8 cellular contexts compared by ENCODE assay signal in the genomic region with DNA sequence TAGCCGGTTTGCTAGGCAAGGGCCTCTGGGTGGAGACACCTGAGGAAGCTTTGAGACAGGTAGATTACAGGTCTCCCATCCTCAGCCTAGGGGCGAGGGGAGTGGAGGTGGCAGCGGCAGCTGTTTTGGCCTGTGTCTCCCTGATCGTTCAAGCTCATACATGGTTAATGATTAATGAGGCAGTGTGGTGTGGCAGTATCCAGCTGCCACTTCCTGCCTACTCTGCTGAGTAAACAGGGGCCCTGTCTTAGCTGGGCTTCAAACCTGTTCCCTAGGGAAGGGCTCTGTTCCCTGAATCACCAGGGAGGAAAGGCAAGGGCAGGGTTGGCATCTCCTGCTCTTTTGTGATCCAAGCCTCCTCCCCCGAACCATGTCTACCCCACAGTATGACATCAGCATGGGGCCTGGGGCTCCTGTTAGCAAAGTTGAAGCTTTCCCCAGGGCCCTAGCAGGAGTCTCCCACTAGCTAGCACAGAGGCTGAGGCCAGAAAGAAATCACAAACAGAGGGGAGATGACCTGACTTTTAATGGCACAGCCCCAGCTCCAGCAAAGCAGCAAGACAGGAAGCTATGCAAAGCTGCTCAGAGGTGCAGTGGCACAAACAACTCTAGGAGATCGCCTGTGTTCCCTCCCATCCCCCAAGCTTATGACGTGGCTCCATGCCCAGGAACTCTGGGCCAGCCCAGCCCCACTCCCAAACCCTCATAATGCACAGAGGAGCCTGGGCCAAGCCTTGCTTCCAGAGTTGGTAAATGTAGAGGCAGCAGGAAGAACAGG. TPM values are rescaled to one million over a fixed set of nuclear protein-coding genes. Genes with fewer than 3 reads are reported as not detected.
DNase-seq lines count a peak whose midpoint lies in the region; ATAC-seq and TF ChIP-seq lines count a peak whose summit lies in the region.

No MANE protein-coding gene starts in this region.

- no peak for TF ChIP-seq POLR2A in gastrocnemius medialis (IDR thresholded peaks at IDR 0.05)

- DNase-seq in Calu3 (peak; percentile 83), RPMI8226 (peak; percentile 78), astrocyte of the spinal cord (ENCODE audit: low read depth, low spot score) (peak; percentile 68), hippocampal formation (lab: John Stamatoyannopoulos, UW) (peak; percentile 53 to 67), gastrocnemius medialis (peak; percentile 69 to 77)

- 65% methylated on average over 7 of the region's 7 CpGs for WGBS in HUES64

- peak overlapping the region; percentile 54 for H3K4me3 Mint-ChIP-seq in Calu3 (ENCODE audit: low read depth, unreplicated experiment)

- peak overlapping the region; percentile 96 for H3K27ac Mint-ChIP-seq in Calu3 (ENCODE audit: unreplicated experiment)

- no peak overlapping the region for H3K4me3 ChIP-seq in HUES64 (ENCODE audit: low read length)
- no peak overlapping the region for H3K4me3 ChIP-seq in astrocyte of the spinal cord (ENCODE audit: low read depth, low read length)
- peak overlapping the region; percentile 8 to 37 (median 30) for H3K4me3 ChIP-seq in gastrocnemius medialis

- H3K27me3 ChIP-seq in HUES64 (ENCODE audit: insufficient read depth, low read length) (peaks cover 34% of the 10 kb centered on the region), gastrocnemius medialis (no peaks in the 10 kb centered on the region)

- H3K27ac ChIP-seq in HUES64 (ENCODE audit: low read depth, low read length): peak overlapping the region; percentile 34; the same call in 1 of the 2 replicates
- H3K27ac ChIP-seq in gastrocnemius medialis: peak overlapping the region; percentile 91 to 99 (median 96)

- H3K9me3 ChIP-seq in HUES64 (ENCODE audit: insufficient read depth, low read depth, low read length): no peaks in the 10 kb centered on the region
- no peaks in the 10 kb centered on the region for H3K9me3 ChIP-seq in gastrocnemius medialis

- CTCF ChIA-PET in Calu3 (lab: Charles Lee): interaction anchor here (0.7 to 2.6 kb wide), 7 partner anchors 20 to 138 kb away, joined by 3 to 26 read pairs (median 5); partner anchors contain the start of genes ANKZF1, ATG9A, DNAJB2 and DNPEP

- H3K4me1 Mint-ChIP-seq in Calu3 (ENCODE audit: low read depth, unreplicated experiment): peaks cover 48% of the 10 kb centered on the region

- in situ Hi-C loops in astrocyte of the spinal cord (cut with HindIII; ENCODE audit: low sequenced_read_pairs) (no loop called here), gastrocnemius medialis (cut with MboI; ENCODE audit: low sequenced_read_pairs in 4 of 4) (no loop called here)

- H3K36me3 ChIP-seq in HUES64 (ENCODE audit: insufficient read depth, low read length) (peaks cover 21% of the 10 kb centered on the region; the same call in 1 of the 2 replicates), gastrocnemius medialis (peaks cover 0 to 33% of the 10 kb centered on the region in 2 donors)

- H3K27me3 Mint-ChIP-seq in Calu3 (ENCODE audit: unreplicated experiment): no peaks in the 10 kb centered on the region

- H3K4me1 ChIP-seq in HUES64 (ENCODE audit: insufficient read depth, low read length) (peaks cover 13% of the 10 kb centered on the region; the same call in 1 of the 2 replicates), gastrocnemius medialis (peaks cover 65 to 82% of the 10 kb centered on the region in 2 donors)

- intact Hi-C loops in Calu3 (cut with micrococcal nuclease; ENCODE audit: unreplicated experiment): loop anchor here (1.0 kb wide), 1 partner anchor 30 kb away; the partner anchor contains the start of gene DNAJB2
- intact Hi-C loops in gastrocnemius medialis (cut with DNase I; ENCODE audit: low total_unique reads): loop anchor here (5.0 kb wide), 1 partner anchor 348 kb away; the partner anchor contains the start of gene STK11IP

- H3K9me3 Mint-ChIP-seq in Calu3 (ENCODE audit: low read depth, unreplicated experiment): no peaks in the 10 kb centered on the region

- H3K9ac ChIP-seq in HUES64 (ENCODE audit: low read depth, low read length): no peak overlapping the region

- BruUV-seq in Calu3 (replicated peaks; lab: Mats Ljungman, UMichigan): no TSS peak

- peak; percentile 47 for ATAC-seq in GM19452 (IDR thresholded peaks at IDR 0.05; ENCODE audit: unreplicated experiment)
- ATAC-seq in gastrocnemius medialis: peak; percentile 3 to 18
- ATAC-seq in GM18868 (IDR thresholded peaks at IDR 0.05; ENCODE audit: unreplicated experiment): no peak

- no peak for TF ChIP-seq CTCF in Calu3 (IDR thresholded peaks at IDR 0.05; ENCODE audit: unreplicated experiment)
- no peak for TF ChIP-seq CTCF in astrocyte of the spinal cord (IDR thresholded peaks at IDR 0.05; ENCODE audit: low read depth, low read length)
- no peak for TF ChIP-seq CTCF in gastrocnemius medialis (IDR thresholded peaks at IDR 0.05 in 4 of 5, conservative IDR thresholded peaks at IDR 0.05 in 1 of 5)

- peaks cover 76% of the 10 kb centered on the region for H3K36me3 Mint-ChIP-seq in Calu3 (ENCODE audit: insufficient read depth, unreplicated experiment)

RNA-seq across cellular contexts. Expression of gene TUBA4B, which starts 3.7 kb away (rescaled TPM):
- total RNA-seq in Calu3 (2022) (not detected in 2 replicates), gastrocnemius medialis (not detected)
- not detected for polyA plus RNA-seq in HUES64 (2013, experiment 1 of 2)
- 0.19 TPM for polyA plus RNA-seq in HUES64 (2013, experiment 2 of 2)

RNA-seq across cellular contexts. Expression of gene STK16, which starts 4.1 kb away (rescaled TPM):
- 26.7 and 27.0 TPM in 2 replicates for total RNA-seq in Calu3 (2022)
- 18.8 TPM for polyA plus RNA-seq in HUES64 (2013, experiment 1 of 2)
- polyA plus RNA-seq in HUES64 (2013, experiment 2 of 2): 19.5 TPM
- 10 to 100 TPM in 3 of 4 donors, 1 to 10 TPM in 1; 4.4 to 19.3 (median 14.2) TPM for total RNA-seq in gastrocnemius medialis

RNA-seq across cellular contexts. Expression of gene GLB1L, which starts 4.1 kb away (rescaled TPM):
- total RNA-seq in Calu3 (2022): 7.6 and 12.1 TPM in 2 replicates
- polyA plus RNA-seq in HUES64 (2013, experiment 1 of 2): 3.2 TPM
- 5.6 TPM for polyA plus RNA-seq in HUES64 (2013, experiment 2 of 2)
- 1 to 10 TPM; 1.0 to 3.6 (median 1.3) TPM for total RNA-seq in gastrocnemius medialis

RNA-seq across cellular contexts. Expression of gene TUBA4A, which starts 4.3 kb away (rescaled TPM):
- total RNA-seq in Calu3 (2022) (68.8 and 97.9 TPM in 2 replicates), gastrocnemius medialis (100 to 1,000 TPM; 351 to 797 (median 386) TPM)
- 27.3 TPM for polyA plus RNA-seq in HUES64 (2013, experiment 1 of 2)
- 32.2 TPM for polyA plus RNA-seq in HUES64 (2013, experiment 2 of 2)

RNA-seq across cellular contexts. Expression of gene ANKZF1, which starts 19.8 kb away (rescaled TPM):
- total RNA-seq in Calu3 (2022) (44.1 and 56.6 TPM in 2 replicates), gastrocnemius medialis (10 to 100 TPM; 13.0 to 23.0 (median 19.1) TPM)
- polyA plus RNA-seq in HUES64 (2013, experiment 1 of 2): 17.8 TPM
- polyA plus RNA-seq in HUES64 (2013, experiment 2 of 2): 18.8 TPM

Comparison
In these comparisons a context has a peak if more than half of its experiments do, and no peak if none do; other contexts are left out.
1. H3K4me3 ChIP-seq: peak in gastrocnemius medialis (4 of 4); none in HUES64 (single experiment) and astrocyte of the spinal cord (single experiment).
2. Peak in every context shown above with its lines, with median percentiles within 50 percentile points of each other: DNase-seq.